25 cellular contexts compared by ENCODE assay signal in the genomic region with DNA sequence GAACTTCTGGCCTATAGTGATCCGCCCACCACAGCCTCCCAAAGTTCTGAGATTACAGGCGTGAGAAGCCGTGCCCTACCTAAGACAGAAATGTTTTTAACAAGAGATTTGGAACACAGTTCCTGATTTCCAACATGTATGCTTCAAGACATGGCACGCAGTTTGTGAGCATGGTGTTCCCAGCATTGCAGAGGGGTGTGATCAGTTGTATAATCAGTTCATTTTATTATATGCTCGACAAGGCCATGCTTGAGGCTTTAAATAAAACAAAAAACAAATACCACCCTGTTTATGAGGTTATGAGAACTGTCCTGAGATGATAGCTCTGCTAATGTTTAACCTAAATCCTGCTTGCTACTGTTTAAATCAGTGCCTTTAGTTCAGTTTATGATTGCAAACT.
A peak's percentile ranks its signal among the peaks of the same experiment; 100 is the strongest.
DNase-seq lines count a peak whose midpoint lies in the region; ATAC-seq, FAIRE-seq and TF ChIP-seq lines count a peak whose summit lies in the region.
"Had no signal": no experiment of that assay in that cellular context is flagged by ENCODE, and none has a peak within 500 bp of the region (broad histone marks: within the 10 kb centered on the region; RNA-seq: fewer than 3 reads in every experiment).

No MANE protein-coding gene starts in this region.

- peak; percentile 26 for DNase-seq in activated CD4-positive, alpha-beta T cell treated with anti-CD3 and anti-CD28 coated beads, Interleukin-2, amount 10 ng/mL, durations not matched to agents 24 days and 14 days
- no peak for DNase-seq in activated CD4-positive, alpha-beta T cell treated with anti-CD3 and anti-CD28 coated beads for 36 hours
- DNase-seq in CD4-positive, alpha-beta T cell, result no peak
- DNase-seq in endodermal cell (no peak), small intestine (peak; percentile 63), mesothelial cell of epicardium (ENCODE audit: low spot score in 2 of 2, unreplicated experiment in 2 of 2) (no peak)
- DNase-seq in effector CD4-positive, alpha-beta T cell, result no peak
- DNase-seq: 8988T, ACHN, BE2C, Kasumi-1, MV-4-11, NCI-H1105, NCI-H1436 treated with DMSO at 0.1 percent for 48 hours, NCI-H1930, NCI-H446 treated with DMSO at 0.1 percent for 48 hours, PC-9 had no signal

- H3K4me1 ChIP-seq in endodermal cell (ENCODE audit: control insufficient read depth, insufficient read depth, low read length), result no peaks in the 10 kb centered on the region
- no peaks in the 10 kb centered on the region for H3K4me1 ChIP-seq in small intestine (ENCODE audit: control insufficient read depth in 2 of 2, insufficient read depth in 1 of 2, low read depth in 1 of 2, low read length in 1 of 2)
- H3K4me1 ChIP-seq: BE2C, SJSA1 had no signal

- no peak overlapping the region for H3K9ac ChIP-seq in endodermal cell (ENCODE audit: extremely low read depth, low read length, poor library complexity, severe bottlenecking)

- no peak overlapping the region for H3K4me3 Mint-ChIP-seq in activated CD4-positive, alpha-beta T cell treated with anti-CD3 and anti-CD28 coated beads, Interleukin-2, amount 10 ng/mL, durations not matched to agents 24 days and 14 days
- H3K4me3 Mint-ChIP-seq in activated CD4-positive, alpha-beta T cell treated with anti-CD3 and anti-CD28 coated beads for 36 hours, result no peak overlapping the region
- no peak overlapping the region for H3K4me3 Mint-ChIP-seq in CD4-positive, alpha-beta T cell
- H3K4me3 Mint-ChIP-seq in endodermal cell (no peak overlapping the region), mesothelial cell of epicardium (no peak overlapping the region)
- H3K4me3 Mint-ChIP-seq: CD14-positive monocyte had no signal

- no peaks in the 10 kb centered on the region for H3K9me3 ChIP-seq in CD4-positive, alpha-beta T cell (ENCODE audit: control insufficient read depth, low read length)
- no peaks in the 10 kb centered on the region for H3K9me3 ChIP-seq in endodermal cell (ENCODE audit: control insufficient read depth, low read length)
- no peaks in the 10 kb centered on the region for H3K9me3 ChIP-seq in small intestine (ENCODE audit: control insufficient read depth, low read depth)
- H3K9me3 ChIP-seq: BE2C, SJSA1 had no signal

- no peaks in the 10 kb centered on the region for H3K27me3 ChIP-seq in CD4-positive, alpha-beta T cell (ENCODE audit: control insufficient read depth, insufficient read depth, low read length)
- H3K27me3 ChIP-seq in endodermal cell (ENCODE audit: control insufficient read depth, insufficient read depth, low read length, poor library complexity, severe bottlenecking) (no peaks in the 10 kb centered on the region), small intestine (ENCODE audit: control insufficient read depth in 2 of 2, insufficient read depth in 2 of 2, low read length in 2 of 2) (no peaks in the 10 kb centered on the region)
- H3K27me3 ChIP-seq: BE2C, SJSA1 had no signal

- no peaks in the 10 kb centered on the region for H3K27me3 Mint-ChIP-seq in activated CD4-positive, alpha-beta T cell treated with anti-CD3 and anti-CD28 coated beads, Interleukin-2, amount 10 ng/mL, durations not matched to agents 24 days and 14 days
- H3K27me3 Mint-ChIP-seq in activated CD4-positive, alpha-beta T cell treated with anti-CD3 and anti-CD28 coated beads for 36 hours, result no peaks in the 10 kb centered on the region
- H3K27me3 Mint-ChIP-seq in CD4-positive, alpha-beta T cell, result no peaks in the 10 kb centered on the region
- H3K27me3 Mint-ChIP-seq in endodermal cell (ENCODE audit: insufficient read depth) (no peaks in the 10 kb centered on the region), mesothelial cell of epicardium (ENCODE audit: low read depth) (no peaks in the 10 kb centered on the region)

- POLR2A ChIA-PET in activated CD4-positive, alpha-beta T cell treated with anti-CD3 and anti-CD28 coated beads for 36 hours (lab: Charles Lee), result no interaction called here
- POLR2A ChIA-PET in CD4-positive, alpha-beta T cell (lab: Charles Lee), result no interaction called here

- peaks cover 69% of the 10 kb centered on the region for H3K36me3 Mint-ChIP-seq in activated CD4-positive, alpha-beta T cell treated with anti-CD3 and anti-CD28 coated beads, Interleukin-2, amount 10 ng/mL, durations not matched to agents 24 days and 14 days (ENCODE audit: low read depth)
- H3K36me3 Mint-ChIP-seq in activated CD4-positive, alpha-beta T cell treated with anti-CD3 and anti-CD28 coated beads for 36 hours (ENCODE audit: low read depth), result peaks cover 65% of the 10 kb centered on the region
- peaks cover 90% of the 10 kb centered on the region for H3K36me3 Mint-ChIP-seq in CD4-positive, alpha-beta T cell (ENCODE audit: low read depth)
- H3K36me3 Mint-ChIP-seq in endodermal cell (ENCODE audit: low read depth) (peaks cover 54% of the 10 kb centered on the region), mesothelial cell of epicardium (peaks cover 47% of the 10 kb centered on the region)

- no peak for FAIRE-seq in small intestine (lab: Jason Lieb, UNC)
- FAIRE-seq: D721Med, GM18507, H54, K562 had no signal

- WGBS in endodermal cell (ENCODE audit: insufficient coverage in 1 of 2, insufficient read length in 1 of 2), 2 experiments, result 93 to 95% methylated on average over 4 to 5 of the region's 5 CpGs
- 32 to 78% (median 66%) methylated on average over 5 of the region's 5 CpGs for WGBS in small intestine, 3 donors

- no peak overlapping the region for H3K27ac Mint-ChIP-seq in activated CD4-positive, alpha-beta T cell treated with anti-CD3 and anti-CD28 coated beads, Interleukin-2, amount 10 ng/mL, durations not matched to agents 24 days and 14 days
- no peak overlapping the region for H3K27ac Mint-ChIP-seq in activated CD4-positive, alpha-beta T cell treated with anti-CD3 and anti-CD28 coated beads for 36 hours
- H3K27ac Mint-ChIP-seq in CD4-positive, alpha-beta T cell, result peak overlapping the region; percentile 33
- peak overlapping the region; percentile 31 for H3K27ac Mint-ChIP-seq in endodermal cell
- H3K27ac Mint-ChIP-seq in mesothelial cell of epicardium, result no peak overlapping the region

- no peak overlapping the region for H3K4me3 ChIP-seq in endodermal cell (ENCODE audit: low read length)
- H3K4me3 ChIP-seq in small intestine (ENCODE audit: low read depth in 1 of 2, low read length in 2 of 2), result no peak overlapping the region
- H3K4me3 ChIP-seq: K562, PC-9, SJSA1 had no signal

- H3K27ac ChIP-seq in CD4-positive, alpha-beta T cell (ENCODE audit: low read depth, low read length), result no peak overlapping the region
- H3K27ac ChIP-seq in endodermal cell (ENCODE audit: low read depth, low read length) (no peak overlapping the region), small intestine (ENCODE audit: low read depth in 1 of 2, low read length in 1 of 2) (no peak overlapping the region)
- H3K27ac ChIP-seq: PC-9, SJSA1 had no signal

- no peak for TF ChIP-seq CTCF in CD4-positive, alpha-beta T cell (IDR thresholded peaks at IDR 0.05)
- no peak for TF ChIP-seq CTCF in endodermal cell (conservative IDR thresholded peaks at IDR 0.05)
- no peak for TF ChIP-seq CTCF in mesothelial cell of epicardium (IDR thresholded peaks at IDR 0.05; ENCODE audit: unreplicated experiment)

- H3K36me3 ChIP-seq in endodermal cell (ENCODE audit: control insufficient read depth, insufficient read depth, low read length), result peaks cover 89% of the 10 kb centered on the region
- peaks cover 7 to 14% of the 10 kb centered on the region in 2 donors for H3K36me3 ChIP-seq in small intestine (ENCODE audit: control insufficient read depth in 2 of 2, insufficient read depth in 2 of 2, low read length in 2 of 2)

- CTCF ChIA-PET in activated CD4-positive, alpha-beta T cell treated with anti-CD3 and anti-CD28 coated beads for 36 hours (lab: Charles Lee), result interaction anchor here (0.7 kb wide), 1 partner anchor 16 kb away, joined by 3 read pairs; no protein-coding TSS in a partner anchor
- CTCF ChIA-PET in CD4-positive, alpha-beta T cell (lab: Charles Lee), result no interaction called here

- intact Hi-C loops in activated CD4-positive, alpha-beta T cell treated with anti-CD3 and anti-CD28 coated beads, Interleukin-2, amount 10 ng/mL, durations not matched to agents 24 days and 14 days (cut with micrococcal nuclease), result no loop called here
- intact Hi-C loops in activated CD4-positive, alpha-beta T cell treated with anti-CD3 and anti-CD28 coated beads for 36 hours (cut with DNase I, micrococcal nuclease), result no loop called here
- intact Hi-C loops in CD4-positive, alpha-beta T cell (cut with DNase I, micrococcal nuclease), result no loop called here

- ATAC-seq in activated CD4-positive, alpha-beta T cell treated with anti-CD3 and anti-CD28 coated beads for 36 hours, result no peak
- no peak for ATAC-seq in CD4-positive, alpha-beta T cell (ENCODE audit: poor library complexity)
- ATAC-seq in HG03520 (IDR thresholded peaks at IDR 0.05; ENCODE audit: unreplicated experiment), result no peak
- ATAC-seq: K562, Right ventricle myocardium inferior had no signal

- H3K9me3 Mint-ChIP-seq in activated CD4-positive, alpha-beta T cell treated with anti-CD3 and anti-CD28 coated beads, Interleukin-2, amount 10 ng/mL, durations not matched to agents 24 days and 14 days, result no peaks in the 10 kb centered on the region
- H3K9me3 Mint-ChIP-seq in activated CD4-positive, alpha-beta T cell treated with anti-CD3 and anti-CD28 coated beads for 36 hours (ENCODE audit: low read depth), result no peaks in the 10 kb centered on the region
- H3K9me3 Mint-ChIP-seq in CD4-positive, alpha-beta T cell, result no peaks in the 10 kb centered on the region
- H3K9me3 Mint-ChIP-seq in endodermal cell (no peaks in the 10 kb centered on the region), mesothelial cell of epicardium (no peaks in the 10 kb centered on the region)
- H3K9me3 Mint-ChIP-seq: CD14-positive monocyte had no signal

- H3K4me1 Mint-ChIP-seq in activated CD4-positive, alpha-beta T cell treated with anti-CD3 and anti-CD28 coated beads, Interleukin-2, amount 10 ng/mL, durations not matched to agents 24 days and 14 days, result peaks cover 2% of the 10 kb centered on the region
- peaks cover 11% of the 10 kb centered on the region for H3K4me1 Mint-ChIP-seq in activated CD4-positive, alpha-beta T cell treated with anti-CD3 and anti-CD28 coated beads for 36 hours
- H3K4me1 Mint-ChIP-seq in CD4-positive, alpha-beta T cell (ENCODE audit: low read depth), result peaks cover 19% of the 10 kb centered on the region
- H3K4me1 Mint-ChIP-seq in endodermal cell, result peaks cover 7% of the 10 kb centered on the region
- H3K4me1 Mint-ChIP-seq in mesothelial cell of epicardium, result no peaks in the 10 kb centered on the region
- H3K4me1 Mint-ChIP-seq: CD14-positive monocyte had no signal

Comparison
In these comparisons a context has a peak if more than half of its experiments do, and no peak if none do; other contexts are left out.
1. DNase-seq: peak in activated CD4-positive, alpha-beta T cell treated with anti-CD3 and anti-CD28 coated beads, Interleukin-2, amount 10 ng/mL, durations not matched to agents 24 days and 14 days (single experiment) and small intestine (single experiment); none in activated CD4-positive, alpha-beta T cell treated with anti-CD3 and anti-CD28 coated beads for 36 hours (single experiment), CD4-positive, alpha-beta T cell (0 of 10), endodermal cell (single experiment), effector CD4-positive, alpha-beta T cell (single experiment) and mesothelial cell of epicardium (0 of 2).
2. H3K27ac Mint-ChIP-seq: peak in CD4-positive, alpha-beta T cell (single experiment) and endodermal cell (single experiment); none in activated CD4-positive, alpha-beta T cell treated with anti-CD3 and anti-CD28 coated beads, Interleukin-2, amount 10 ng/mL, durations not matched to agents 24 days and 14 days (single experiment), activated CD4-positive, alpha-beta T cell treated with anti-CD3 and anti-CD28 coated beads for 36 hours (single experiment) and mesothelial cell of epicardium (single experiment).